Comparison of ENCODE assay signal across 24 cellular contexts in the genomic region with DNA sequence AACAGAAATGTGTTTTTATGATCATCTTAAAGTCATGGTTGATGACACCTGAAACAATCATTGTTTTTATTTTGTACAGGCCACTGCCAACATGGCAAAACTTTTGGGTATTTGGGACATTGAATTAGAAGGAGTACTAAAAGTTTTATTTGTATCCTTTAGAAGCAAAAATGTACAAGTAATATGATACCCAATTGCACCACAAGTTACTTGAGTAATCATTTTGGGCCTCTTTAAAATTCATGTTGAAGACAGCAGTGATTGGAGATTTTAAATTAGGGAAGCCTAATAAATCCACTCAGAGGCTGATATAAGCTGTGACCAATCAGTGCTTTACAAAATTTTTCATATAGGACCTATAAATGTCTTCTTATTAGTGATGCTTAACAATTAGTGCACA.
"Had no signal": no experiment of that assay in that cellular context is flagged by ENCODE, and none has a peak within 500 bp of the region (broad histone marks: within the 10 kb centered on the region; RNA-seq: fewer than 3 reads in every experiment).

No MANE protein-coding gene starts in this region.

- H3K4me2 ChIP-seq: smooth muscle cell had no signal

- H3K9ac ChIP-seq: parathyroid adenoma had no signal

- ATAC-seq: left lung; lower lobe of right lung; naive thymus-derived CD8-positive, alpha-beta T cell; psoas muscle; stimulated activated naive B cell treated with anti-CD40 and anti-IgM and Interleukin-4, amounts not matched to agents 10 μg/mL and 1 μg/mL and 100 μg/mL, for 72 hours; T-cell had no signal

- H3K79me2 ChIP-seq: parathyroid adenoma had no signal

- H3K27me3 ChIP-seq: adrenal gland, ascending aorta, esophagus muscularis mucosa, left lung, sigmoid colon, suprapubic skin, tibial nerve had no signal

- DNase-seq: activated B cell treated with CpG ODN at 0.5 μM for 24 hours; activated CD8-positive, alpha-beta memory T cell treated with anti-CD3 and anti-CD28 coated beads for 24 hours; activated effector memory CD4-positive, alpha-beta T cell treated with Interleukin-2 at 50 U/mL for 16 hours; activated naive CD4-positive, alpha-beta T cell treated with Interleukin-2 at 50 U/mL for 16 hours; adrenal gland; central memory CD4-positive, alpha-beta T cell; foreskin melanocyte; left lung; lower lobe of right lung; mesenchymal stem cell; naive thymus-derived CD8-positive, alpha-beta T cell; nucleus accumbens; psoas muscle; sigmoid colon; stimulated activated CD4-positive, alpha-beta T cell treated with anti-CD3 and anti-CD28 coated beads, Interleukin-15, amount 100 ng/mL, for 24 hours; stimulated activated CD4-positive, alpha-beta T cell treated with anti-CD3 and anti-CD28 coated beads, Interleukin-2, amount 100 ng/mL, for 24 hours; stimulated activated naive B cell treated with anti-CD40 and anti-IgM and Interleukin-4, amounts not matched to agents 10 μg/mL and 1 μg/mL and 100 μg/mL, for 72 hours; T-cell had no signal

- H3K4me1 ChIP-seq: adrenal gland, ascending aorta, esophagus muscularis mucosa, left lung, lower lobe of right lung, parathyroid adenoma, psoas muscle, sigmoid colon, suprapubic skin, tibial nerve had no signal

- H3K9me3 ChIP-seq: adrenal gland, ascending aorta, esophagus muscularis mucosa, left lung, psoas muscle, sigmoid colon, suprapubic skin, tibial nerve had no signal

- H2AFZ ChIP-seq: parathyroid adenoma had no signal

- H3K27ac ChIP-seq: adrenal gland, ascending aorta, esophagus muscularis mucosa, left lung, lower lobe of right lung, parathyroid adenoma, psoas muscle, sigmoid colon, suprapubic skin, tibial nerve had no signal

- H3K36me3 ChIP-seq: adrenal gland, ascending aorta, esophagus muscularis mucosa, left lung, lower lobe of right lung, sigmoid colon, suprapubic skin, tibial nerve had no signal

- H3K4me3 ChIP-seq: adrenal gland, ascending aorta, esophagus muscularis mucosa, left lung, lower lobe of right lung, psoas muscle, sigmoid colon, smooth muscle cell, suprapubic skin, tibial nerve had no signal
